ENCODE assay signal across 8 cellular contexts in genomic region chr1:10795305-10796021, GRCh38. TPM values are rescaled to one million over a fixed set of nuclear protein-coding genes. Genes with fewer than 3 reads are reported as not detected.
DNase-seq lines count a peak whose midpoint lies in the region; ATAC-seq and TF ChIP-seq lines count a peak whose summit lies in the region.

No MANE protein-coding gene starts in this region.

- peaks cover 20% of the 10 kb centered on the region for H3K4me1 Mint-ChIP-seq in osteocyte (ENCODE audit: unreplicated experiment)

- ATAC-seq in GM21529 (IDR thresholded peaks at IDR 0.05; ENCODE audit: unreplicated experiment), result no peak

- intact Hi-C loops in esophagus squamous epithelium (cut with DNase I), result loop anchor here (10.0 kb wide), 1 partner anchor 101 kb away; no protein-coding TSS in a partner anchor

- H3K9me3 ChIP-seq in esophagus squamous epithelium, result no peaks in the 10 kb centered on the region

- H3K36me3 Mint-ChIP-seq in osteocyte (ENCODE audit: unreplicated experiment), result no peaks in the 10 kb centered on the region

- no peaks in the 10 kb centered on the region for H3K9me3 Mint-ChIP-seq in osteocyte (ENCODE audit: unreplicated experiment)

- peak overlapping the region; percentile 85 to 93 (median 90) for H3K27ac ChIP-seq in esophagus squamous epithelium

- H3K27me3 ChIP-seq in esophagus squamous epithelium, result peaks cover 0 to 95% (median 0%) of the 10 kb centered on the region in 4 donors

- peak overlapping the region; percentile 77 to 88 (median 86) for H3K4me3 ChIP-seq in esophagus squamous epithelium

- no peak overlapping the region for H3K27ac Mint-ChIP-seq in osteocyte (ENCODE audit: unreplicated experiment)

- TF ChIP-seq CTCF in esophagus squamous epithelium (IDR thresholded peaks at IDR 0.05) (no peak), osteocyte (IDR thresholded peaks at IDR 0.05) (no peak)

- peak overlapping the region; percentile 78 for H3K4me3 Mint-ChIP-seq in osteocyte (ENCODE audit: unreplicated experiment)

- no peak for TF ChIP-seq POLR2A in esophagus squamous epithelium (IDR thresholded peaks at IDR 0.05)

- WGBS in esophagus squamous epithelium, 2 donors, result 0 to 3% methylated on average over 6 to 8 of the region's 38 CpGs

- peak; percentile 15 for DNase-seq in ELR (ENCODE audit: low read depth)
- DNase-seq in RKO (ENCODE audit: low spot score), result peak; percentile 3
- no peak for DNase-seq in esophagus squamous epithelium (lab: John Stamatoyannopoulos, UW)
- no peak for DNase-seq in osteocyte (ENCODE audit: extremely low spot score, unreplicated experiment)
- DNase-seq in AML-193 (lab: John Stamatoyannopoulos, UW), result no peak
- no peak for DNase-seq in stimulated activated CD4-positive, alpha-beta T cell treated with anti-CD3 and anti-CD28 coated beads, Interleukin-4, amount 100 ng/mL, for 4 hours
- DNase-seq in Kasumi-1 (lab: John Stamatoyannopoulos, UW), result no peak

- H3K36me3 ChIP-seq in esophagus squamous epithelium, result no peaks in the 10 kb centered on the region

- H3K27me3 Mint-ChIP-seq in osteocyte (ENCODE audit: unreplicated experiment), result peaks cover 55% of the 10 kb centered on the region

- H3K4me1 ChIP-seq in esophagus squamous epithelium, result peaks cover 6 to 66% (median 15%) of the 10 kb centered on the region in 3 donors

RNA-seq across cellular contexts. Expression of gene CASZ1, which starts 1.0 kb away (rescaled TPM):
- total RNA-seq in esophagus squamous epithelium (10 to 100 TPM; 13.1 to 33.7 (median 20.9) TPM), osteocyte (1.2 and 1.8 TPM in 2 replicates)

Comparison
In these comparisons a context has a peak if more than half of its experiments do, and no peak if none do; other contexts are left out.
1. DNase-seq: peak in ELR (single experiment) and RKO (single experiment); none in esophagus squamous epithelium (single experiment), osteocyte (single experiment), AML-193 (0 of 2), stimulated activated CD4-positive, alpha-beta T cell treated with anti-CD3 and anti-CD28 coated beads, Interleukin-4, amount 100 ng/mL, for 4 hours (0 of 2) and Kasumi-1 (0 of 2).